Comparison of ENCODE assay signal across 16 cellular contexts in the genomic region with DNA sequence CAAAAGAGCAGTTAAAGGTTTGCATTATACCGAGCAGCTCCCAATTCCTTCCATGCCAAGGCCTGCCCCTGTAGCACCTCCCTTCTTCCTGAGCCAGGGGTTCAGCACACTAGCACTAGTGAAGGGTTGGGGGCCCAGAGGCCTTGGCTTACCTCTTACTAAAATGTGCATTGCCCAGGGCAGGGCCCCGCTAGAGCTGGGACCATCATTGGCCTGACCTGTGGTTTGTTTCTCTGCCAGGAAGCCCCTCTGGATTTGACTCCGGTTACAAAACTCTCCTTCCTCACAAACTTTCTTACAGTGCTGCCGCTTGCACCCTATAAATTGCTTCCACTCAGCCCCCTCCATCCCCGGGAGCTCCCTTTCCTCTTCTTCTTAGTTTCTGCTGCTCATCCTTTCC. TPM values are rescaled to one million over a fixed set of nuclear protein-coding genes. Genes with fewer than 3 reads are reported as not detected.
DNase-seq lines count a peak whose midpoint lies in the region; ATAC-seq, FAIRE-seq and TF ChIP-seq lines count a peak whose summit lies in the region.
"Had no signal": no experiment of that assay in that cellular context is flagged by ENCODE, and none has a peak within 500 bp of the region (broad histone marks: within the 10 kb centered on the region; RNA-seq: fewer than 3 reads in every experiment).

No MANE protein-coding gene starts in this region.

- H3K36me3 ChIP-seq in CD4-positive, alpha-beta memory T cell (ENCODE audit: insufficient read depth, low read length), result peaks cover 24% of the 10 kb centered on the region
- H3K36me3 ChIP-seq in lower lobe of right lung, result peaks cover 47% of the 10 kb centered on the region
- H3K36me3 ChIP-seq in skeletal muscle tissue (ENCODE audit: control insufficient read depth in 3 of 3, insufficient read depth in 3 of 3, low read length in 3 of 3), result peaks cover 11 to 29% (median 11%) of the 10 kb centered on the region in 3 donors

- POLR2A ChIA-PET in CD4-positive, alpha-beta memory T cell (lab: Charles Lee; ENCODE audit: partially characterized antibody), result interaction anchor here (0.8 kb wide), 1 partner anchor 19 kb away, joined by 3 read pairs; no protein-coding TSS in a partner anchor

- H3K27ac ChIP-seq in CD4-positive, alpha-beta memory T cell (ENCODE audit: low read depth, low read length), result no peak overlapping the region
- peak overlapping the region; percentile 22 for H3K27ac ChIP-seq in lower lobe of right lung
- H3K27ac ChIP-seq in skeletal muscle tissue (ENCODE audit: low read depth, low read length), result peak overlapping the region; percentile 23

- H3K9ac ChIP-seq in skeletal muscle tissue (ENCODE audit: low read depth in 1 of 3, low read length in 3 of 3), result no peak overlapping the region

- no peak overlapping the region for H3K4me3 ChIP-seq in CD4-positive, alpha-beta memory T cell (ENCODE audit: low read length in 2 of 2)
- H3K4me3 ChIP-seq in lower lobe of right lung (no peak overlapping the region), skeletal muscle tissue (ENCODE audit: low read length in 3 of 3) (no peak overlapping the region)
- H3K4me3 ChIP-seq: body of pancreas had no signal

- H3K4me3 Mint-ChIP-seq in CD4-positive, alpha-beta memory T cell, result no peak overlapping the region
- H3K4me3 Mint-ChIP-seq in activated T-helper 17 cell treated with anti-CD3 and anti-CD28 coated beads, Interleukin-2, amount 50 U/mL, for 72 hours, result no peak overlapping the region
- H3K4me3 Mint-ChIP-seq: activated CD4-positive, alpha-beta T cell treated with anti-CD3 and anti-CD28 coated beads for 36 hours; H9; naive B cell had no signal

- DNase-seq in CD4-positive, alpha-beta memory T cell, result no peak
- DNase-seq in lower lobe of right lung (peak; percentile 15), OCI-M1 (lab: John Stamatoyannopoulos, UW) (no peak), GM12891 (ENCODE audit: insufficient read length, low spot score) (no peak), ecto neural progenitor cell (ENCODE audit: low spot score) (no peak)
- DNase-seq: activated naive CD4-positive, alpha-beta T cell treated with anti-CD3 and anti-CD28 coated beads, Interleukin-2, amount 50 U/mL, for 16 hours; DMS 273 treated with DMSO at 0.1 percent for 48 hours; H9; hypothalamus; left colon; naive B cell; NCI-H187 treated with DMSO at 0.1 percent for 48 hours had no signal

- intact Hi-C loops in CD4-positive, alpha-beta memory T cell (cut with micrococcal nuclease), result no loop called here
- intact Hi-C loops in lower lobe of right lung (cut with DNase I), result no loop called here

- H3K4me1 ChIP-seq in CD4-positive, alpha-beta memory T cell (ENCODE audit: insufficient read depth, low read length), result peaks cover 45% of the 10 kb centered on the region
- H3K4me1 ChIP-seq in lower lobe of right lung, result peaks cover 94% of the 10 kb centered on the region
- peaks cover 76 to 98% (median 94%) of the 10 kb centered on the region in 3 donors for H3K4me1 ChIP-seq in skeletal muscle tissue (ENCODE audit: control insufficient read depth in 3 of 3, insufficient read depth in 3 of 3, low read length in 3 of 3)

- peak overlapping the region in 5 of 7 donors; percentile 39 to 80 (median 65) for H3K27ac Mint-ChIP-seq in CD4-positive, alpha-beta memory T cell
- H3K27ac Mint-ChIP-seq in activated T-helper 17 cell treated with anti-CD3 and anti-CD28 coated beads, Interleukin-2, amount 50 U/mL, for 72 hours, result peak overlapping the region; percentile 77

- TF ChIP-seq CTCF in lower lobe of right lung (IDR thresholded peaks at IDR 0.05), result no peak

- no peaks in the 10 kb centered on the region for H3K9me3 ChIP-seq in CD4-positive, alpha-beta memory T cell (ENCODE audit: control insufficient read depth in 1 of 2, low read length in 2 of 2)
- H3K9me3 ChIP-seq in lower lobe of right lung (no peaks in the 10 kb centered on the region), skeletal muscle tissue (ENCODE audit: control insufficient read depth in 3 of 3, low read length in 3 of 3) (no peaks in the 10 kb centered on the region)
- H3K9me3 ChIP-seq: body of pancreas had no signal

- H3K27me3 Mint-ChIP-seq in CD4-positive, alpha-beta memory T cell, result no peaks in the 10 kb centered on the region
- H3K27me3 Mint-ChIP-seq in activated T-helper 17 cell treated with anti-CD3 and anti-CD28 coated beads, Interleukin-2, amount 50 U/mL, for 72 hours, result no peaks in the 10 kb centered on the region
- H3K27me3 Mint-ChIP-seq: activated CD4-positive, alpha-beta T cell treated with anti-CD3 and anti-CD28 coated beads for 36 hours; naive B cell had no signal

- ATAC-seq in activated T-helper 17 cell treated with anti-CD3 and anti-CD28 coated beads, Interleukin-2, amount 50 U/mL, for 72 hours (replicated peaks), result no peak
- no peak for ATAC-seq in lower lobe of right lung
- ATAC-seq: body of pancreas, left colon had no signal

- peaks cover 32 to 63% (median 43%) of the 10 kb centered on the region in 4 donors for H3K4me1 Mint-ChIP-seq in CD4-positive, alpha-beta memory T cell
- peaks cover 36% of the 10 kb centered on the region for H3K4me1 Mint-ChIP-seq in activated T-helper 17 cell treated with anti-CD3 and anti-CD28 coated beads, Interleukin-2, amount 50 U/mL, for 72 hours

- CTCF ChIA-PET in CD4-positive, alpha-beta memory T cell (lab: Charles Lee; ENCODE audit: partially characterized antibody), result no interaction called here

- TF ChIP-seq POLR2A in GM12891 (IDR thresholded peaks at IDR 0.05; ENCODE audit: low read depth, low read length), result no peak

- no peaks in the 10 kb centered on the region for H3K27me3 ChIP-seq in CD4-positive, alpha-beta memory T cell (ENCODE audit: insufficient read depth, low read length)
- H3K27me3 ChIP-seq in lower lobe of right lung (ENCODE audit: low read depth) (no peaks in the 10 kb centered on the region), skeletal muscle tissue (ENCODE audit: control insufficient read depth in 3 of 3, insufficient read depth in 3 of 3, low read length in 3 of 3) (no peaks in the 10 kb centered on the region)
- H3K27me3 ChIP-seq: body of pancreas had no signal

- no peak for FAIRE-seq in GM12891 (lab: Jason Lieb, UNC)

- no peaks in the 10 kb centered on the region for H3K9me3 Mint-ChIP-seq in CD4-positive, alpha-beta memory T cell
- no peaks in the 10 kb centered on the region for H3K9me3 Mint-ChIP-seq in activated T-helper 17 cell treated with anti-CD3 and anti-CD28 coated beads, Interleukin-2, amount 50 U/mL, for 72 hours
- H3K9me3 Mint-ChIP-seq: H9, naive B cell had no signal

- peaks cover 34 to 54% of the 10 kb centered on the region in 2 donors for H3K36me3 Mint-ChIP-seq in CD4-positive, alpha-beta memory T cell
- peaks cover 67% of the 10 kb centered on the region for H3K36me3 Mint-ChIP-seq in activated T-helper 17 cell treated with anti-CD3 and anti-CD28 coated beads, Interleukin-2, amount 50 U/mL, for 72 hours (ENCODE audit: low read depth)

TF ChIP-seq in GM12891, 5 proteins besides CTCF, POLR2A, EP300 and RAD21:
- no peak for TF ChIP-seq TAF1 (IDR thresholded peaks at IDR 0.05; ENCODE audit: low read depth, low read length)
- TF ChIP-seq PAX5 (IDR thresholded peaks at IDR 0.05; ENCODE audit: insufficient read depth, low read length, severe bottlenecking), result no peak
- no peak for TF ChIP-seq SPI1 (IDR thresholded peaks at IDR 0.05; ENCODE audit: low read depth, low read length)
- no peak for TF ChIP-seq POU2F2 (IDR thresholded peaks at IDR 0.05; ENCODE audit: low read depth, low read length)
- TF ChIP-seq POLR2AphosphoS5 (IDR thresholded peaks at IDR 0.05; ENCODE audit: low read depth, low read length), result no peak
TF ChIP-seq in GM12891: peak in this region for 0.

RNA-seq across cellular contexts. Expression of a gene that starts 33.8 kb away (rescaled TPM):
- 100 to 1,000 TPM; 250 to 255 TPM for total RNA-seq in CD4-positive, alpha-beta memory T cell
- polyA plus RNA-seq in CD4-positive, alpha-beta memory T cell, result 10 to 100 TPM; 48.4 to 53.2 TPM
- total RNA-seq in activated T-helper 17 cell treated with anti-CD3 and anti-CD28 coated beads, Interleukin-2, amount 50 U/mL, for 72 hours, result 100 to 1,000 TPM; 204 to 207 TPM
- total RNA-seq in lower lobe of right lung, result 232 TPM
- 79.3 TPM for total RNA-seq in skeletal muscle tissue
- 68.5 TPM for polyA plus RNA-seq in GM12891 (2012; ENCODE audit: low read depth, missing spikeins)
